In the genomic region with DNA sequence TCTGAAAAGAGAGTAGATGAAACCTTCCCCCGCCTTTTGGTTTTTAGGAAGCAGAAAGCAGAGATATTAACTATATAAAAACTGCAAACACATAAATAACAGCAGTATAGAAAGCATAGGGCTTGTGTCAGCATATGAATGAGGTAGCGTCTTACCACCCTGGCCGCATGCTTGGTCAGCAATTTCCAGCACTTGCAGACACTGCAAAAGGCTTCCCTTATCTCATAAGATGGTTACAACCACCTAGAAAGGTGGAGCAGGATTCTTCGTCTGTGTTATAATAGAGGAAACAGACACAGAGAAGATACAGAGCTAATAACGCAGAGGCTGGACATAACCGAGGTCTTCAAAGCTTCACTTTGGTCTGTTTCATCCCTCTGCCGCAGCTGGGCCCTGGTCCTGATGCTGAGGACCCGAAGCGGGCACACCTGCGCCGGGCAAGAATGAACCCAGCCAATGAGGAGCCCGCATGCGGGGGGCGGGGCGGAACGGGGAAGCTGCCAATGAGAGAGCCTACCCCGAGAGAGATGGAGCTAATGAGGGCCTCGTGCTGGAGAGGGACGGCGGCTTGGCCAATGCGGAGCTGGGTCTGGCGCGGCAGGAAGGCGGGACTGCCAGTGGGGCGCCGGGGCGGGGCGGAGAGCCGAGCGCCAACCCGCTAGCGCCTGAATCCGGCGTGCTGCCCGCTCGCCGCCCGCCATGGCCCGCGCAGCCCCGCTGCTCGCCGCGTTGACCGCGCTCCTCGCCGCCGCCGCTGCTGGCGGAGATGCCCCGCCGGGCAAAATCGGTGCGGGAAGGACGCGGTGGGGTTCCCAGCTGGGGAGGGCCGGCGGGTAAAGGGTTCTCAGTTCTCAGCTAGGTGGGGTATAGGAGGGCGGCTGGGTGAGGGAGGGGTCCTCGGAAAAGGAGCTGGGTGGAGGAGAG, we compare ENCODE assay signal across 1 cellular context.
TF ChIP-seq lines count a peak whose summit lies in the region.

A gene with protein sequence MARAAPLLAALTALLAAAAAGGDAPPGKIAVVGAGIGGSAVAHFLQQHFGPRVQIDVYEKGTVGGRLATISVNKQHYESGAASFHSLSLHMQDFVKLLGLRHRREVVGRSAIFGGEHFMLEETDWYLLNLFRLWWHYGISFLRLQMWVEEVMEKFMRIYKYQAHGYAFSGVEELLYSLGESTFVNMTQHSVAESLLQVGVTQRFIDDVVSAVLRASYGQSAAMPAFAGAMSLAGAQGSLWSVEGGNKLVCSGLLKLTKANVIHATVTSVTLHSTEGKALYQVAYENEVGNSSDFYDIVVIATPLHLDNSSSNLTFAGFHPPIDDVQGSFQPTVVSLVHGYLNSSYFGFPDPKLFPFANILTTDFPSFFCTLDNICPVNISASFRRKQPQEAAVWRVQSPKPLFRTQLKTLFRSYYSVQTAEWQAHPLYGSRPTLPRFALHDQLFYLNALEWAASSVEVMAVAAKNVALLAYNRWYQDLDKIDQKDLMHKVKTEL (plus strand): TSS at position 677 of the 924 bp plus-strand sequence. CDS start 23 bp downstream, at position 700.

TF ChIP-seq in K562, 482 proteins besides CTCF, POLR2A, EP300 and RAD21 (continued from another document and continues in another):
- TF ChIP-seq NEUROD1 (IDR thresholded peaks at IDR 0.05; ENCODE audit: borderline replicate concordance, low read depth, low read length, partially characterized antibody), result peak; percentile 73
- no peak for TF ChIP-seq HNRNPUL1 (IDR thresholded peaks at IDR 0.05; ENCODE audit: low read length)
- no peak for TF ChIP-seq LEF1 (IDR thresholded peaks at IDR 0.05)
- no peak for TF ChIP-seq CHCHD3 (CRISPR knock-in tag; IDR thresholded peaks at IDR 0.05)
- no peak for TF ChIP-seq THRAP3 (IDR thresholded peaks at IDR 0.05; ENCODE audit: borderline replicate concordance)
- TF ChIP-seq, protein P1, sequence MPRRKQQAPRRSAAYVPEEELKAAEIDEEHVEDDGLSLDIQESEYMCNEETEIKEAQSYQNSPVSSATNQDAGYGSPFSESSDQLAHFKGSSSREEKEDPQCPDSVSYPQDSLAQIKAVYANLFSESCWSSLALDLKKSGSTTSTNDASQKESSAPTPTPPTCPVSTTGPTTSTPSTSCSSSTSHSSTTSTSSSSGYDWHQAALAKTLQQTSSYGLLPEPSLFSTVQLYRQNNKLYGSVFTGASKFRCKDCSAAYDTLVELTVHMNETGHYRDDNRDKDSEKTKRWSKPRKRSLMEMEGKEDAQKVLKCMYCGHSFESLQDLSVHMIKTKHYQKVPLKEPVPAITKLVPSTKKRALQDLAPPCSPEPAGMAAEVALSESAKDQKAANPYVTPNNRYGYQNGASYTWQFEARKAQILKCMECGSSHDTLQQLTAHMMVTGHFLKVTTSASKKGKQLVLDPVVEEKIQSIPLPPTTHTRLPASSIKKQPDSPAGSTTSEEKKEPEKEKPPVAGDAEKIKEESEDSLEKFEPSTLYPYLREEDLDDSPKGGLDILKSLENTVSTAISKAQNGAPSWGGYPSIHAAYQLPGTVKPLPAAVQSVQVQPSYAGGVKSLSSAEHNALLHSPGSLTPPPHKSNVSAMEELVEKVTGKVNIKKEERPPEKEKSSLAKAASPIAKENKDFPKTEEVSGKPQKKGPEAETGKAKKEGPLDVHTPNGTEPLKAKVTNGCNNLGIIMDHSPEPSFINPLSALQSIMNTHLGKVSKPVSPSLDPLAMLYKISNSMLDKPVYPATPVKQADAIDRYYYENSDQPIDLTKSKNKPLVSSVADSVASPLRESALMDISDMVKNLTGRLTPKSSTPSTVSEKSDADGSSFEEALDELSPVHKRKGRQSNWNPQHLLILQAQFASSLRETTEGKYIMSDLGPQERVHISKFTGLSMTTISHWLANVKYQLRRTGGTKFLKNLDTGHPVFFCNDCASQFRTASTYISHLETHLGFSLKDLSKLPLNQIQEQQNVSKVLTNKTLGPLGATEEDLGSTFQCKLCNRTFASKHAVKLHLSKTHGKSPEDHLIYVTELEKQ (CRISPR knock-in tag; IDR thresholded peaks at IDR 0.05), result no peak
- TF ChIP-seq KAT7 (CRISPR knock-in tag; IDR thresholded peaks at IDR 0.05; ENCODE audit: borderline replicate concordance), result peak; percentile 92; the same call in 1 of the 2 replicates
- TF ChIP-seq ARID2 (IDR thresholded peaks at IDR 0.05), result no peak
- TF ChIP-seq CCAR2 (IDR thresholded peaks at IDR 0.05; ENCODE audit: low read depth, low read length), result no peak
- TF ChIP-seq PCBP2 (IDR thresholded peaks at IDR 0.05; ENCODE audit: low read depth, low read length, poor library complexity, severe bottlenecking), result no peak
- peak; percentile 88 for TF ChIP-seq CXXC5 (CRISPR knock-in tag; IDR thresholded peaks at IDR 0.05)
- TF ChIP-seq, protein P2, sequence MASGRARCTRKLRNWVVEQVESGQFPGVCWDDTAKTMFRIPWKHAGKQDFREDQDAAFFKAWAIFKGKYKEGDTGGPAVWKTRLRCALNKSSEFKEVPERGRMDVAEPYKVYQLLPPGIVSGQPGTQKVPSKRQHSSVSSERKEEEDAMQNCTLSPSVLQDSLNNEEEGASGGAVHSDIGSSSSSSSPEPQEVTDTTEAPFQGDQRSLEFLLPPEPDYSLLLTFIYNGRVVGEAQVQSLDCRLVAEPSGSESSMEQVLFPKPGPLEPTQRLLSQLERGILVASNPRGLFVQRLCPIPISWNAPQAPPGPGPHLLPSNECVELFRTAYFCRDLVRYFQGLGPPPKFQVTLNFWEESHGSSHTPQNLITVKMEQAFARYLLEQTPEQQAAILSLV (tag; IDR thresholded peaks at IDR 0.05), result no peak
- peak; percentile 63; the same call in 1 of the 2 replicates for TF ChIP-seq FOXM1 (IDR thresholded peaks at IDR 0.05; ENCODE audit: low read depth)
- no peak for TF ChIP-seq FOXM1 (CRISPR knock-in tag; IDR thresholded peaks at IDR 0.05; ENCODE audit: low read depth)
- TF ChIP-seq HNRNPH1 (optimal IDR thresholded peaks at IDR 0.05; ENCODE audit: low read depth, low read length), result no peak
- TF ChIP-seq ZNF354B (CRISPR knock-in tag; IDR thresholded peaks at IDR 0.05), result no peak
- TF ChIP-seq, protein P3, sequence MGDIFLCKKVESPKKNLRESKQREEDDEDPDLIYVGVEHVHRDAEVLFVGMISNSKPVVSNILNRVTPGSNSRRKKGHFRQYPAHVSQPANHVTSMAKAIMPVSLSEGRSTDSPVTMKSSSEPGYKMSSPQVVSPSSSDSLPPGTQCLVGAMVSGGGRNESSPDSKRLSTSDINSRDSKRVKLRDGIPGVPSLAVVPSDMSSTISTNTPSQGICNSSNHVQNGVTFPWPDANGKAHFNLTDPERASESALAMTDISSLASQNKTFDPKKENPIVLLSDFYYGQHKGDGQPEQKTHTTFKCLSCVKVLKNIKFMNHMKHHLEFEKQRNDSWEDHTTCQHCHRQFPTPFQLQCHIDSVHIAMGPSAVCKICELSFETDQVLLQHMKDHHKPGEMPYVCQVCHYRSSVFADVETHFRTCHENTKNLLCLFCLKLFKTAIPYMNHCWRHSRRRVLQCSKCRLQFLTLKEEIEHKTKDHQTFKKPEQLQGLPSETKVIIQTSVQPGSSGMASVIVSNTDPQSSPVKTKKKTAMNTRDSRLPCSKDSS (IDR thresholded peaks at IDR 0.05; ENCODE audit: low read depth, partially characterized antibody), result no peak
- TF ChIP-seq YY1 (IDR thresholded peaks at IDR 0.05; ENCODE audit: borderline replicate concordance in 1 of 3, control insufficient read depth in 1 of 3, extremely low read depth in 1 of 3, insufficient read depth in 3 of 3, insufficient read length in 1 of 3, insufficient replicate concordance in 2 of 3, low read depth in 1 of 3, low read length in 2 of 3), result peak in 2 of 3 experiments; percentile 82 to 89
- TF ChIP-seq, protein P4, sequence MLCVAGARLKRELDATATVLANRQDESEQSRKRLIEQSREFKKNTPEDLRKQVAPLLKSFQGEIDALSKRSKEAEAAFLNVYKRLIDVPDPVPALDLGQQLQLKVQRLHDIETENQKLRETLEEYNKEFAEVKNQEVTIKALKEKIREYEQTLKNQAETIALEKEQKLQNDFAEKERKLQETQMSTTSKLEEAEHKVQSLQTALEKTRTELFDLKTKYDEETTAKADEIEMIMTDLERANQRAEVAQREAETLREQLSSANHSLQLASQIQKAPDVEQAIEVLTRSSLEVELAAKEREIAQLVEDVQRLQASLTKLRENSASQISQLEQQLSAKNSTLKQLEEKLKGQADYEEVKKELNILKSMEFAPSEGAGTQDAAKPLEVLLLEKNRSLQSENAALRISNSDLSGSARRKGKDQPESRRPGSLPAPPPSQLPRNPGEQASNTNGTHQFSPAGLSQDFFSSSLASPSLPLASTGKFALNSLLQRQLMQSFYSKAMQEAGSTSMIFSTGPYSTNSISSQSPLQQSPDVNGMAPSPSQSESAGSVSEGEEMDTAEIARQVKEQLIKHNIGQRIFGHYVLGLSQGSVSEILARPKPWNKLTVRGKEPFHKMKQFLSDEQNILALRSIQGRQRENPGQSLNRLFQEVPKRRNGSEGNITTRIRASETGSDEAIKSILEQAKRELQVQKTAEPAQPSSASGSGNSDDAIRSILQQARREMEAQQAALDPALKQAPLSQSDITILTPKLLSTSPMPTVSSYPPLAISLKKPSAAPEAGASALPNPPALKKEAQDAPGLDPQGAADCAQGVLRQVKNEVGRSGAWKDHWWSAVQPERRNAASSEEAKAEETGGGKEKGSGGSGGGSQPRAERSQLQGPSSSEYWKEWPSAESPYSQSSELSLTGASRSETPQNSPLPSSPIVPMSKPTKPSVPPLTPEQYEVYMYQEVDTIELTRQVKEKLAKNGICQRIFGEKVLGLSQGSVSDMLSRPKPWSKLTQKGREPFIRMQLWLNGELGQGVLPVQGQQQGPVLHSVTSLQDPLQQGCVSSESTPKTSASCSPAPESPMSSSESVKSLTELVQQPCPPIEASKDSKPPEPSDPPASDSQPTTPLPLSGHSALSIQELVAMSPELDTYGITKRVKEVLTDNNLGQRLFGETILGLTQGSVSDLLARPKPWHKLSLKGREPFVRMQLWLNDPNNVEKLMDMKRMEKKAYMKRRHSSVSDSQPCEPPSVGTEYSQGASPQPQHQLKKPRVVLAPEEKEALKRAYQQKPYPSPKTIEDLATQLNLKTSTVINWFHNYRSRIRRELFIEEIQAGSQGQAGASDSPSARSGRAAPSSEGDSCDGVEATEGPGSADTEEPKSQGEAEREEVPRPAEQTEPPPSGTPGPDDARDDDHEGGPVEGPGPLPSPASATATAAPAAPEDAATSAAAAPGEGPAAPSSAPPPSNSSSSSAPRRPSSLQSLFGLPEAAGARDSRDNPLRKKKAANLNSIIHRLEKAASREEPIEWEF (CRISPR knock-in tag; IDR thresholded peaks at IDR 0.05), result no peak
- TF ChIP-seq, protein P5, sequence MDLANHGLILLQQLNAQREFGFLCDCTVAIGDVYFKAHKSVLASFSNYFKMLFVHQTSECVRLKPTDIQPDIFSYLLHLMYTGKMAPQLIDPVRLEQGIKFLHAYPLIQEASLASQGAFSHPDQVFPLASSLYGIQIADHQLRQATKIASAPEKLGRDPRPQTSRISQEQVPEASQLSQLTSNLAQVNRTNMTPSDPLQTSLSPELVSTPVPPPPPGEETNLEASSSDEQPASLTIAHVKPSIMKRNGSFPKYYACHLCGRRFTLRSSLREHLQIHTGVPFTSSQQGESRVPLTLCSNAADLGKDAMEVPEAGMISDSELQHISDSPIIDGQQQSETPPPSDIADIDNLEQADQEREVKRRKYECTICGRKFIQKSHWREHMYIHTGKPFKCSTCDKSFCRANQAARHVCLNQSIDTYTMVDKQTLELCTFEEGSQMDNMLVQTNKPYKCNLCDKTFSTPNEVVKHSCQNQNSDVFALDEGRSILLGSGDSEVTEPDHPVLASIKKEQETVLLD (IDR thresholded peaks at IDR 0.05), result no peak
- peak; percentile 78 for TF ChIP-seq NFYB (IDR thresholded peaks at IDR 0.05; ENCODE audit: extremely low read depth, insufficient read length)
- no peak for TF ChIP-seq TAF7 (tag; IDR thresholded peaks at IDR 0.05)
- TF ChIP-seq TEAD4 (IDR thresholded peaks at IDR 0.05; ENCODE audit: low read length), result 0 out of 2 replicates have a peak, but pooled peaks have one; percentile 8
- TF ChIP-seq TEAD4 (CRISPR knock-in tag; IDR thresholded peaks at IDR 0.05; ENCODE audit: borderline replicate concordance), result no peak
- peak; percentile 68; the same call in 1 of the 2 replicates for TF ChIP-seq CEBPG (CRISPR knock-in tag; IDR thresholded peaks at IDR 0.05)
- no peak for TF ChIP-seq CEBPG (tag; conservative IDR thresholded peaks at IDR 0.05 in 1 of 2, IDR thresholded peaks at IDR 0.05 in 1 of 2)
- TF ChIP-seq, protein P6, sequence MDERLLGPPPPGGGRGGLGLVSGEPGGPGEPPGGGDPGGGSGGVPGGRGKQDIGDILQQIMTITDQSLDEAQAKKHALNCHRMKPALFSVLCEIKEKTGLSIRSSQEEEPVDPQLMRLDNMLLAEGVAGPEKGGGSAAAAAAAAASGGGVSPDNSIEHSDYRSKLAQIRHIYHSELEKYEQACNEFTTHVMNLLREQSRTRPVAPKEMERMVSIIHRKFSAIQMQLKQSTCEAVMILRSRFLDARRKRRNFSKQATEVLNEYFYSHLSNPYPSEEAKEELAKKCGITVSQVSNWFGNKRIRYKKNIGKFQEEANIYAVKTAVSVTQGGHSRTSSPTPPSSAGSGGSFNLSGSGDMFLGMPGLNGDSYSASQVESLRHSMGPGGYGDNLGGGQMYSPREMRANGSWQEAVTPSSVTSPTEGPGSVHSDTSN (CRISPR knock-in tag; IDR thresholded peaks at IDR 0.05; ENCODE audit: low read depth), result peak; percentile 53
- TF ChIP-seq, protein P6 (tag; conservative IDR thresholded peaks at IDR 0.05; ENCODE audit: low read depth), result peak; percentile 72
- TF ChIP-seq HDGF (IDR thresholded peaks at IDR 0.05), result no peak
- TF ChIP-seq, protein P7, sequence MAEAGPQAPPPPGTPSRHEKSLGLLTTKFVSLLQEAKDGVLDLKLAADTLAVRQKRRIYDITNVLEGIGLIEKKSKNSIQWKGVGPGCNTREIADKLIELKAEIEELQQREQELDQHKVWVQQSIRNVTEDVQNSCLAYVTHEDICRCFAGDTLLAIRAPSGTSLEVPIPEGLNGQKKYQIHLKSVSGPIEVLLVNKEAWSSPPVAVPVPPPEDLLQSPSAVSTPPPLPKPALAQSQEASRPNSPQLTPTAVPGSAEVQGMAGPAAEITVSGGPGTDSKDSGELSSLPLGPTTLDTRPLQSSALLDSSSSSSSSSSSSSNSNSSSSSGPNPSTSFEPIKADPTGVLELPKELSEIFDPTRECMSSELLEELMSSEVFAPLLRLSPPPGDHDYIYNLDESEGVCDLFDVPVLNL (CRISPR knock-in tag; IDR thresholded peaks at IDR 0.05; ENCODE audit: low read depth), result no peak
- no peak for TF ChIP-seq FOXA3 (CRISPR knock-in tag; conservative IDR thresholded peaks at IDR 0.05 in 1 of 2, IDR thresholded peaks at IDR 0.05 in 1 of 2)
- TF ChIP-seq NCOR1 (IDR thresholded peaks at IDR 0.05), result no peak
- peak; percentile 78 for TF ChIP-seq EP400 (IDR thresholded peaks at IDR 0.05)
- no peak for TF ChIP-seq RBM39 (optimal IDR thresholded peaks at IDR 0.05; ENCODE audit: low read depth, low read length)
- no peak for TF ChIP-seq TEAD2 (tag; IDR thresholded peaks at IDR 0.05)
- TF ChIP-seq MAZ (CRISPR knock-in tag; conservative IDR thresholded peaks at IDR 0.05 in 1 of 2, IDR thresholded peaks at IDR 0.05 in 1 of 2), result peak; percentile 46 to 73; a peak in 3 of 4 replicates
- no peak for TF ChIP-seq ZNF24 (IDR thresholded peaks at IDR 0.05)
